7 cellular contexts compared by ENCODE assay signal in the genomic region with DNA sequence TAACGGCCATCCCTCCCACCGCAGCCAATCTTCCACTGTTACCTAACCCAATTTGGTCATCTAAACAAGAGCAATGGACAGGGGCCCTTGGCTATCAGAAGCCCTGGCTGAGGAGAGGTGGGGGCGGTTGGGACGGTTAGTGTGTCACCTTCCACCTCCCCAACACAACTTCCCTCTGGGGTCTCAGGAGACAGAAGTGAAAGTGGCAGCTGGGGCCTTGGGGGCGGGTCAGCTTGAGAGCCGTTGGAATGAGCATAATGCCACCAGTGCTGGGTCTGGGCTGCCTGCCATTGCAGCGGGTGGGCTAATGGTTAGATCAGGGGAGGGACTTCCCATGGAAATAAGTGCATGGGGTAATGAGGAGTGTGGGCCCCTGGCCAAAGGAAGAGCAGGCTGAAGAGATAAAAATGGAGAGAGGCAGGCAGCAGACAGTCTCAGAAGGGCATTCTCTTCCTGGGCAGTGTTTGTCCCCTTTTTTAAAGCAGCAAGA. TPM values are rescaled to one million over a fixed set of nuclear protein-coding genes. Genes with fewer than 3 reads are reported as not detected.
DNase-seq lines count a peak whose midpoint lies in the region; ATAC-seq and TF ChIP-seq lines count a peak whose summit lies in the region.

No MANE protein-coding gene starts in this region.

- H4K5ac ChIP-seq in H9 (ENCODE audit: insufficient read length, low read depth, low read length): no peak overlapping the region

- no peak overlapping the region for H4K8ac ChIP-seq in H9 (replicated peaks; ENCODE audit: insufficient read length, low read depth, low read length)

- no peak overlapping the region for H4K91ac ChIP-seq in H9 (ENCODE audit: insufficient read length, low read depth, low read length)

- H2AFZ ChIP-seq in H9 (ENCODE audit: low read length): no peak overlapping the region

- no peaks in the 10 kb centered on the region for H3K79me1 ChIP-seq in H9 (ENCODE audit: insufficient read depth, low read depth, low read length, poor library complexity, severe bottlenecking)

- peaks cover 19% of the 10 kb centered on the region for H3K4me1 ChIP-seq in H9 (ENCODE audit: insufficient read depth, low read length)
- H3K4me1 ChIP-seq in Peyer's patch: peaks cover 12 to 96% (median 89%) of the 10 kb centered on the region in 4 donors
- H3K4me1 ChIP-seq in gastroesophageal sphincter: peaks cover 21 to 100% (median 96%) of the 10 kb centered on the region in 3 donors

- H2BK15ac ChIP-seq in H9 (ENCODE audit: low read depth, low read length): no peak overlapping the region

- no peak for TF ChIP-seq EP300 in gastroesophageal sphincter (IDR thresholded peaks at IDR 0.05)

- no peak overlapping the region for H2BK20ac ChIP-seq in H9 (ENCODE audit: low read depth, low read length, poor library complexity, severe bottlenecking)

- H3K4me3 ChIP-seq in Peyer's patch: peak overlapping the region in 2 of 4 donors; percentile 16 to 23
- peak overlapping the region in 1 of 2 donors; percentile 26 for H3K4me3 ChIP-seq in gastroesophageal sphincter

- H3K36me3 Mint-ChIP-seq in H9 (ENCODE audit: insufficient read depth in 1 of 3, low read depth in 3 of 3): peaks cover 0 to 5% (median 2%) of the 10 kb centered on the region in 3 experiments; a peak in 3 of 7 replicates
- H3K36me3 Mint-ChIP-seq in stimulated activated effector memory CD8-positive, alpha-beta T cell treated with anti-CD3 and anti-CD28 coated beads, Interleukin-12 subunit alpha, Interleukin-12 subunit beta, amount 100 ng/mL, for 72 hours: peaks cover 67% of the 10 kb centered on the region

- H3T11ph ChIP-seq in H9 (ENCODE audit: low read length): no peak overlapping the region

- H3K4ac ChIP-seq in H9 (ENCODE audit: low read depth, low read length): no peak overlapping the region

- H2BK120ac ChIP-seq in H9 (ENCODE audit: low read depth, low read length, poor library complexity, severe bottlenecking): no peak overlapping the region

- no peak overlapping the region for H3K9ac ChIP-seq in H9 (ENCODE audit: extremely low read depth, insufficient read length, low read length)

- no peak overlapping the region for H3K23ac ChIP-seq in H9 (ENCODE audit: insufficient read length, low read depth, low read length)

- DNase-seq in H9 (no peak), Peyer's patch (peak in 2 of 3 donors; percentile 88), amniotic stem cell (lab: John Stamatoyannopoulos, UW) (no peak), NCI-H2107 (lab: John Stamatoyannopoulos, UW) (no peak)
- DNase-seq in stimulated activated effector memory CD8-positive, alpha-beta T cell treated with anti-CD3 and anti-CD28 coated beads, Interleukin-12 subunit alpha, Interleukin-12 subunit beta, amount 100 ng/mL, for 72 hours (ENCODE audit: low spot score in 2 of 2): no peak

- TF ChIP-seq POLR2A in Peyer's patch (IDR thresholded peaks at IDR 0.05) (no peak), gastroesophageal sphincter (IDR thresholded peaks at IDR 0.05) (no peak)

- ATAC-seq in gastroesophageal sphincter (no peak), GM21528 (IDR thresholded peaks at IDR 0.05; ENCODE audit: low FRiP score, unreplicated experiment) (no peak)
- ATAC-seq in stimulated activated effector memory CD8-positive, alpha-beta T cell treated with anti-CD3 and anti-CD28 coated beads, Interleukin-12 subunit alpha, Interleukin-12 subunit beta, amount 100 ng/mL, for 72 hours: no peak

- WGBS in H9 (ENCODE audit: extremely low coverage, insufficient read length, low lambda C conversion rate): no CpG with 5 or more reads among the region's 7 CpGs
- 40% methylated on average over 3 of the region's 7 CpGs; no CpG with 5 or more reads in 1 of the 2 donors for WGBS in gastroesophageal sphincter (ENCODE audit: low coverage in 1 of 2), 2 donors

- no peaks in the 10 kb centered on the region for H3K9me3 Mint-ChIP-seq in H9
- H3K9me3 Mint-ChIP-seq in stimulated activated effector memory CD8-positive, alpha-beta T cell treated with anti-CD3 and anti-CD28 coated beads, Interleukin-12 subunit alpha, Interleukin-12 subunit beta, amount 100 ng/mL, for 72 hours: no peaks in the 10 kb centered on the region

- no peaks in the 10 kb centered on the region for H4K20me1 ChIP-seq in H9 (ENCODE audit: control insufficient read depth, insufficient read depth, insufficient read length)

- no peak overlapping the region for H2AK5ac ChIP-seq in H9 (ENCODE audit: insufficient read length, low read length)

- no peak overlapping the region for H2BK5ac ChIP-seq in H9 (ENCODE audit: insufficient read length, low read length)

- H3K27ac ChIP-seq in H9 (ENCODE audit: insufficient read length, low read depth, low read length): no peak overlapping the region
- H3K27ac ChIP-seq in Peyer's patch: peak overlapping the region; percentile 29 to 78 (median 38)
- peak overlapping the region; percentile 31 to 100 (median 98) for H3K27ac ChIP-seq in gastroesophageal sphincter

- H3K27me3 ChIP-seq in H9 (ENCODE audit: insufficient read depth, low read length) (no peaks in the 10 kb centered on the region), Peyer's patch (no peaks in the 10 kb centered on the region), gastroesophageal sphincter (no peaks in the 10 kb centered on the region)

- no peak overlapping the region for H2BK12ac ChIP-seq in H9 (ENCODE audit: insufficient read length, low read depth, low read length)

- H3K4me2 ChIP-seq in H9 (ENCODE audit: insufficient read depth, insufficient read length, low read length): no peak overlapping the region

- peak overlapping the region in 2 of 3 experiments; percentile 56 to 87; a peak in 3 of 7 replicates for H3K27ac Mint-ChIP-seq in H9
- peak overlapping the region; percentile 99 for H3K27ac Mint-ChIP-seq in stimulated activated effector memory CD8-positive, alpha-beta T cell treated with anti-CD3 and anti-CD28 coated beads, Interleukin-12 subunit alpha, Interleukin-12 subunit beta, amount 100 ng/mL, for 72 hours

- no peaks in the 10 kb centered on the region for H3K9me3 ChIP-seq in H9 (ENCODE audit: control insufficient read depth, low read depth, low read length)
- H3K9me3 ChIP-seq in Peyer's patch: no peaks in the 10 kb centered on the region
- H3K9me3 ChIP-seq in gastroesophageal sphincter: no peaks in the 10 kb centered on the region

- H3K27me3 Mint-ChIP-seq in H9 (ENCODE audit: low read depth): no peaks in the 10 kb centered on the region

- TF ChIP-seq CTCF in H9 (conservative IDR thresholded peaks at IDR 0.05) (no peak), Peyer's patch (IDR thresholded peaks at IDR 0.05) (no peak), gastroesophageal sphincter (IDR thresholded peaks at IDR 0.05) (no peak)

- peaks cover 80 to 95% of the 10 kb centered on the region in 2 experiments for H3K4me1 Mint-ChIP-seq in H9
- peaks cover 99% of the 10 kb centered on the region for H3K4me1 Mint-ChIP-seq in stimulated activated effector memory CD8-positive, alpha-beta T cell treated with anti-CD3 and anti-CD28 coated beads, Interleukin-12 subunit alpha, Interleukin-12 subunit beta, amount 100 ng/mL, for 72 hours

- no peak overlapping the region for H3K14ac ChIP-seq in H9 (ENCODE audit: insufficient read depth, low read length)

- H3K4me3 Mint-ChIP-seq in H9: no peak overlapping the region; a peak in 1 of 5 replicates
- H3K4me3 Mint-ChIP-seq in stimulated activated effector memory CD8-positive, alpha-beta T cell treated with anti-CD3 and anti-CD28 coated beads, Interleukin-12 subunit alpha, Interleukin-12 subunit beta, amount 100 ng/mL, for 72 hours: peak overlapping the region; percentile 85

- H3K79me2 ChIP-seq in H9 (ENCODE audit: insufficient read depth, low read length): peaks cover 12% of the 10 kb centered on the region; the same call in 1 of the 2 replicates

- H3K36me3 ChIP-seq in Peyer's patch (peaks cover 0 to 11% (median 0%) of the 10 kb centered on the region in 3 donors), gastroesophageal sphincter (peaks cover 0 to 4% of the 10 kb centered on the region in 2 donors)

- H3K56ac ChIP-seq in H9 (ENCODE audit: insufficient read length, low read depth, low read length): no peak overlapping the region

- H3K23me2 ChIP-seq in H9 (ENCODE audit: insufficient read length, low read depth, low read length, poor library complexity, severe bottlenecking): no peaks in the 10 kb centered on the region

- no peak overlapping the region for H3K18ac ChIP-seq in H9 (ENCODE audit: insufficient read length, low read depth, low read length)

RNA-seq across cellular contexts. Expression of a gene that starts 7.9 kb away (rescaled TPM):
- total RNA-seq in H9 (2021) (18.7 and 20.8 TPM in 2 replicates), Peyer's patch (10 to 100 TPM; 46.8 to 97.4 (median 64.1) TPM), gastroesophageal sphincter (10 to 100 TPM; 49.0 to 94.3 (median 67.1) TPM)

Comparison
In these comparisons a context has a peak if more than half of its experiments do, and no peak if none do; other contexts are left out.
1. DNase-seq: peak in Peyer's patch (2 of 3); none in H9 (single experiment), stimulated activated effector memory CD8-positive, alpha-beta T cell treated with anti-CD3 and anti-CD28 coated beads, Interleukin-12 subunit alpha, Interleukin-12 subunit beta, amount 100 ng/mL, for 72 hours (0 of 2), amniotic stem cell (single experiment) and NCI-H2107 (single experiment).